30 cellular contexts compared by ENCODE assay signal in genomic region chr1:204116539-204116938, GRCh38. TPM values are rescaled to one million over a fixed set of nuclear protein-coding genes. Genes with fewer than 3 reads are reported as not detected.
"Had no signal": no experiment of that assay in that cellular context is flagged by ENCODE, and none has a peak within 500 bp of the region (broad histone marks: within the 10 kb centered on the region; RNA-seq: fewer than 3 reads in every experiment).

No MANE protein-coding gene starts in this region.

- FAIRE-seq: endometrium, keratinocyte had no signal

- H3K9me3 Mint-ChIP-seq: dendritic cell treated with granulocyte-macrophage colony-stimulating factor and Interleukin-4, amounts not matched to agents 40 ng/mL and 50 ng/mL, for 4 days; mesothelial cell of epicardium; naive B cell; natural killer cell treated with Interleukin-12 subunit alpha and Interleukin-12 subunit beta and Interleukin-15 and Interleukin-18, amount 100 ng/mL, for 72 hours; neural crest cell; stimulated activated naive B cell treated with anti-CD40 and anti-IgM and Interleukin-4, amounts not matched to agents 10 μg/mL and 1 μg/mL and 100 μg/mL, for 72 hours; stimulated activated naive CD8-positive, alpha-beta T cell treated with anti-CD3 and anti-CD28 coated beads, Interleukin-15, Interleukin-2, amounts not matched to agents 100 ng/mL and 50 ng/mL, for 24 hours had no signal

- H3K36me3 ChIP-seq: colonic mucosa had no signal

- H3K36me3 Mint-ChIP-seq: naive B cell; natural killer cell treated with Interleukin-12 subunit alpha and Interleukin-12 subunit beta and Interleukin-15 and Interleukin-18, amount 100 ng/mL, for 72 hours; stimulated activated naive B cell treated with anti-CD40 and anti-IgM and Interleukin-4, amounts not matched to agents 10 μg/mL and 1 μg/mL and 100 μg/mL, for 72 hours had no signal

- H3K27ac ChIP-seq: colonic mucosa, gastrocnemius medialis, prostate gland, sigmoid colon, thoracic aorta, vagina had no signal

- H3K9me3 ChIP-seq: colonic mucosa, gastrocnemius medialis, mucosa of descending colon, prostate gland, sigmoid colon, thoracic aorta, tibial nerve, vagina had no signal

- DNase-seq: colonic mucosa; effector memory CD4-positive, alpha-beta T cell; foreskin fibroblast; gastrocnemius medialis; head of caudate nucleus; mesenchymal stem cell; mucosa of descending colon; naive B cell; right cardiac atrium; sigmoid colon; stimulated activated CD4-positive, alpha-beta T cell treated with anti-CD3 and anti-CD28 coated beads, Interleukin-2, amount 100 ng/mL, for 24 hours; stimulated activated CD4-positive, alpha-beta T cell treated with anti-CD3 and anti-CD28 coated beads, Interleukin-4, amount 100 ng/mL, for 24 hours; stimulated activated naive B cell treated with anti-CD40 and anti-IgM and Interleukin-4, amounts not matched to agents 10 μg/mL and 1 μg/mL and 100 μg/mL, for 72 hours had no signal

- H3K4me3 ChIP-seq: colonic mucosa, gastrocnemius medialis, mucosa of descending colon, prostate gland, sigmoid colon, thoracic aorta, tibial nerve, vagina had no signal

- H3K4me1 Mint-ChIP-seq: mesothelial cell of epicardium had no signal

- ATAC-seq: gastrocnemius medialis; left lobe of liver; mucosa of descending colon; natural killer cell treated with Interleukin-12 subunit alpha and Interleukin-12 subunit beta and Interleukin-15 and Interleukin-18, amount 100 ng/mL, for 72 hours; right cardiac atrium; stimulated activated naive B cell treated with anti-CD40 and anti-IgM and Interleukin-4, amounts not matched to agents 10 μg/mL and 1 μg/mL and 100 μg/mL, for 72 hours had no signal

- H3K4me1 ChIP-seq: colonic mucosa, prostate gland had no signal

- H3K4me3 Mint-ChIP-seq: dendritic cell treated with granulocyte-macrophage colony-stimulating factor and Interleukin-4, amounts not matched to agents 40 ng/mL and 50 ng/mL, for 4 days; mesothelial cell of epicardium; naive B cell; natural killer cell treated with Interleukin-12 subunit alpha and Interleukin-12 subunit beta and Interleukin-15 and Interleukin-18, amount 100 ng/mL, for 72 hours; neural crest cell; stimulated activated naive B cell treated with anti-CD40 and anti-IgM and Interleukin-4, amounts not matched to agents 10 μg/mL and 1 μg/mL and 100 μg/mL, for 72 hours; stimulated activated naive CD8-positive, alpha-beta T cell treated with anti-CD3 and anti-CD28 coated beads, Interleukin-15, Interleukin-2, amounts not matched to agents 100 ng/mL and 50 ng/mL, for 24 hours had no signal

- H3K27me3 ChIP-seq: colonic mucosa, gastrocnemius medialis, tibial nerve, vagina had no signal

- H3K27ac Mint-ChIP-seq: dendritic cell treated with granulocyte-macrophage colony-stimulating factor and Interleukin-4, amounts not matched to agents 40 ng/mL and 50 ng/mL, for 4 days; mesothelial cell of epicardium; naive B cell; natural killer cell treated with Interleukin-12 subunit alpha and Interleukin-12 subunit beta and Interleukin-15 and Interleukin-18, amount 100 ng/mL, for 72 hours; stimulated activated naive B cell treated with anti-CD40 and anti-IgM and Interleukin-4, amounts not matched to agents 10 μg/mL and 1 μg/mL and 100 μg/mL, for 72 hours; stimulated activated naive CD8-positive, alpha-beta T cell treated with anti-CD3 and anti-CD28 coated beads, Interleukin-15, Interleukin-2, amounts not matched to agents 100 ng/mL and 50 ng/mL, for 24 hours had no signal

RNA-seq across cellular contexts. Expression of gene REN, which starts 49.6 kb away (rescaled TPM):
- total RNA-seq: chondrocyte; lung microvascular endothelial cell; mesothelial cell of epicardium; natural killer cell treated with Interleukin-12 subunit alpha and Interleukin-12 subunit beta and Interleukin-15 and Interleukin-18, amount 100 ng/mL, for 72 hours; neural crest cell; osteocyte; renal cortical epithelial cell; sigmoid colon; skeletal muscle tissue; thoracic aorta; tibial nerve; vagina had no signal
- polyA plus RNA-seq: keratinocyte had no signal
